ENCODE assay signal across 8 cellular contexts in genomic region chr12:132222096-132222807, GRCh38.
DNase-seq lines count a peak whose midpoint lies in the region; ATAC-seq, FAIRE-seq and TF ChIP-seq lines count a peak whose summit lies in the region.

No MANE protein-coding gene starts in this region.

- POLR2A ChIA-PET in A549 (lab: Yijun Ruan, JAX) = no interaction called here

- no peak overlapping the region for H3K9ac ChIP-seq in adipocyte (ENCODE audit: low read length)
- no peak overlapping the region for H3K9ac ChIP-seq in neural cell (ENCODE audit: low read length)
- no peak overlapping the region for H3K9ac ChIP-seq in MM.1S (ENCODE audit: low read length)

- TF ChIP-seq RAD21 in A549 (conservative IDR thresholded peaks at IDR 0.05 in 1 of 2, IDR thresholded peaks at IDR 0.05 in 1 of 2) (no peak), neural cell (conservative IDR thresholded peaks at IDR 0.05) (no peak)

- CTCF ChIA-PET in A549 (lab: Yijun Ruan, JAX) = interaction anchor here (1.1 to 2.0 kb wide), 2 partner anchors 15 to 69 kb away, joined by 3 to 6 read pairs; no protein-coding TSS in a partner anchor

- H3K4me1 ChIP-seq in A549 (peaks cover 6% of the 10 kb centered on the region; the same call in 1 of the 3 replicates), adipocyte (ENCODE audit: control insufficient read depth, insufficient read depth, low read length) (no peaks in the 10 kb centered on the region), MM.1S (ENCODE audit: low read length) (no peaks in the 10 kb centered on the region)

- DNase-seq in A549 (ENCODE audit: low read depth in 1 of 2, low spot score in 1 of 2) (peak; percentile 52 to 75), GM04503 (ENCODE audit: low read depth) (peak; percentile 27), SIG-M5 (lab: John Stamatoyannopoulos, UW) (peak; percentile 25), adipocyte (ENCODE audit: low read depth) (peak; percentile 7), MM.1S (no peak)

- TF ChIP-seq POLR2A in A549 (IDR thresholded peaks at IDR 0.05; ENCODE audit: low read length) = no peak

- TF ChIP-seq CTCF in A549 (IDR thresholded peaks at IDR 0.05) = no peak
- TF ChIP-seq CTCF in neural cell (IDR thresholded peaks at IDR 0.05; ENCODE audit: poor library complexity, severe bottlenecking) = no peak
- TF ChIP-seq CTCF in MM.1S (IDR thresholded peaks at IDR 0.05; ENCODE audit: low read length) = no peak

- ATAC-seq in A549 (peak; percentile 66 to 68), HG03378 (IDR thresholded peaks at IDR 0.05; ENCODE audit: unreplicated experiment) (no peak), GM19397 (IDR thresholded peaks at IDR 0.05; ENCODE audit: unreplicated experiment) (no peak)

- H3K27ac ChIP-seq in A549 = 0 out of 6 replicates have a peak overlapping the region, but pooled peaks of 1 of the 2 experiments have one; percentile 2
- H3K27ac ChIP-seq in neural cell (ENCODE audit: low read length) = peak overlapping the region; percentile 20
- H3K27ac ChIP-seq in MM.1S (ENCODE audit: low read length) = no peak overlapping the region

- H4K20me1 ChIP-seq in neural cell (ENCODE audit: insufficient read depth) = no peaks in the 10 kb centered on the region
- no peaks in the 10 kb centered on the region for H4K20me1 ChIP-seq in MM.1S (ENCODE audit: insufficient read depth, low read length)

- 21% methylated on average over 24 of the region's 24 CpGs for WGBS in A549 (ENCODE audit: missing lambda C conversion rate)

- TF ChIP-seq EP300 in A549 (IDR thresholded peaks at IDR 0.05) = no peak
- no peak for TF ChIP-seq EP300 in neural cell (conservative IDR thresholded peaks at IDR 0.05; ENCODE audit: poor library complexity, severe bottlenecking)

- H3K9me2 ChIP-seq in neural cell (ENCODE audit: insufficient read depth, low read length) (no peaks in the 10 kb centered on the region), MM.1S (replicated peaks; ENCODE audit: insufficient read depth, low read length) (no peaks in the 10 kb centered on the region)

- H3K4me3 ChIP-seq in A549 = no peak overlapping the region
- no peak overlapping the region for H3K4me3 ChIP-seq in adipocyte (ENCODE audit: low read length)
- H3K4me3 ChIP-seq in neural cell (ENCODE audit: low read length) = no peak overlapping the region
- no peak overlapping the region for H3K4me3 ChIP-seq in MM.1S (ENCODE audit: low read length)

- peak overlapping the region; percentile 46; the same call in 2 of the 3 replicates for H3K4me2 ChIP-seq in A549
- H3K4me2 ChIP-seq in neural cell (ENCODE audit: low read length) = no peak overlapping the region
- H3K4me2 ChIP-seq in MM.1S (ENCODE audit: low read depth, low read length) = no peak overlapping the region

- no peaks in the 10 kb centered on the region for H3K79me2 ChIP-seq in neural cell (replicated peaks; ENCODE audit: insufficient read depth, low read length)
- no peaks in the 10 kb centered on the region for H3K79me2 ChIP-seq in MM.1S (ENCODE audit: low read length)

- H3K9me3 ChIP-seq in A549 = peaks cover 3% of the 10 kb centered on the region; the same call in 2 of the 3 replicates
- H3K9me3 ChIP-seq in adipocyte (ENCODE audit: control insufficient read depth, low read length) = peaks cover 5% of the 10 kb centered on the region
- H3K9me3 ChIP-seq in neural cell (ENCODE audit: low read length) = no peaks in the 10 kb centered on the region
- H3K9me3 ChIP-seq in MM.1S (replicated peaks; ENCODE audit: insufficient read depth, low read length) = no peaks in the 10 kb centered on the region

- FAIRE-seq in A549 (lab: Jason Lieb, UNC) = no peak

- H3F3A ChIP-seq in neural cell (ENCODE audit: insufficient read depth, low read length, poor library complexity, severe bottlenecking) (no peaks in the 10 kb centered on the region), MM.1S (ENCODE audit: insufficient read depth, low read length) (no peaks in the 10 kb centered on the region)

- no peak overlapping the region for H2AFZ ChIP-seq in neural cell (ENCODE audit: low read depth, low read length)
- no peak overlapping the region for H2AFZ ChIP-seq in MM.1S (ENCODE audit: low read length)

- H3K36me3 ChIP-seq in adipocyte (ENCODE audit: control insufficient read depth, insufficient read depth, low read length, severe bottlenecking) (no peaks in the 10 kb centered on the region), neural cell (ENCODE audit: insufficient read depth, low read length) (no peaks in the 10 kb centered on the region), MM.1S (replicated peaks; ENCODE audit: insufficient read depth, low read length) (no peaks in the 10 kb centered on the region)

- peaks cover 43% of the 10 kb centered on the region for H3K27me3 ChIP-seq in adipocyte (replicated peaks; ENCODE audit: control insufficient read depth, insufficient read depth, low read length)
- no peaks in the 10 kb centered on the region for H3K27me3 ChIP-seq in neural cell (ENCODE audit: insufficient read depth, low read depth, low read length)
- peaks cover 5% of the 10 kb centered on the region; the same call in 1 of the 2 replicates for H3K27me3 ChIP-seq in MM.1S (replicated peaks; ENCODE audit: insufficient read depth, low read length)

TF ChIP-seq in A549, 52 proteins besides CTCF, POLR2A, EP300 and RAD21:
- TF ChIP-seq CEBPB (IDR thresholded peaks at IDR 0.05) (0 out of 4 replicates have a peak, but pooled peaks of 1 of the 2 experiments have one; percentile 17), USF2 (IDR thresholded peaks at IDR 0.05) (no peak)
TF ChIP-seq in A549: peak in this region for 1.

TF ChIP-seq in neural cell, 6 proteins besides CTCF, POLR2A, EP300 and RAD21:
- no peak for TF ChIP-seq TAF1 (IDR thresholded peaks at IDR 0.05; ENCODE audit: low read depth)
- no peak for TF ChIP-seq MXI1 (conservative IDR thresholded peaks at IDR 0.05; ENCODE audit: poor library complexity, severe bottlenecking)
- TF ChIP-seq POLR2AphosphoS5 (IDR thresholded peaks at IDR 0.05) = peak; percentile 39
- no peak for TF ChIP-seq SMC3 (conservative IDR thresholded peaks at IDR 0.05; ENCODE audit: poor library complexity)

Comparison
In these comparisons a context has a peak if more than half of its experiments do, and no peak if none do; other contexts are left out.
1. ATAC-seq: peak in A549 (2 of 2); none in HG03378 (single experiment) and GM19397 (single experiment).